In the genomic region with DNA sequence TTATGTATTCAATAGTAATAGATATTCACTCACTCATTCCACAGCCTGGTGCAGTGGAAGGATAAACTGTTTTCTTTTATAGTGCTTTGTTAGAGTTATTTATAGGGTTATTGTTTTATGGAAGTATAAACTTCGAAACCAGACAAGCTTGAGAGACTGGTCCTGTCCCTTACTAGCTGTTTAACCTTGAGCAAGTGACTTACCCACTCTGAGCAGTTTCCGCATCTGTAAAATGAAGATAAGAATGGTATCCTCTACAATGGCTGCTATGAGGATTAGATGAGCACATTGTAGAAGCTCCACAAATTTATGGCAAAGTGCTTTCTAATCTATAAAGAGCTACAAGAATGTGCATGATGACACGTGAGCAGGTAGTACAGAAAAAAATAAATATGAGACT, we compare ENCODE assay signal across 19 cellular contexts. TPM values are rescaled to one million over a fixed set of nuclear protein-coding genes. Genes with fewer than 3 reads are reported as not detected.
DNase-seq lines count a peak whose midpoint lies in the region; ATAC-seq, FAIRE-seq and TF ChIP-seq lines count a peak whose summit lies in the region.
"Had no signal": no experiment of that assay in that cellular context is flagged by ENCODE, and none has a peak within 500 bp of the region (broad histone marks: within the 10 kb centered on the region; RNA-seq: fewer than 3 reads in every experiment).

No MANE protein-coding gene starts in this region.

- no peaks in the 10 kb centered on the region for H3K9me3 Mint-ChIP-seq in dendritic cell treated with granulocyte-macrophage colony-stimulating factor and Interleukin-4, amounts not matched to agents 40 ng/mL and 50 ng/mL, for 4 days
- H3K9me3 Mint-ChIP-seq: CD4-positive, alpha-beta T cell; HFFc6 had no signal

- no peaks in the 10 kb centered on the region for H3K27me3 Mint-ChIP-seq in dendritic cell treated with granulocyte-macrophage colony-stimulating factor and Interleukin-4, amounts not matched to agents 40 ng/mL and 50 ng/mL, for 4 days
- H3K27me3 Mint-ChIP-seq: CD4-positive, alpha-beta T cell; CD8-positive, alpha-beta memory T cell had no signal

- TF ChIP-seq POLR2A in GM12892 (IDR thresholded peaks at IDR 0.05; ENCODE audit: low read depth, low read length): no peak

- no peaks in the 10 kb centered on the region for H3K36me3 Mint-ChIP-seq in dendritic cell treated with granulocyte-macrophage colony-stimulating factor and Interleukin-4, amounts not matched to agents 40 ng/mL and 50 ng/mL, for 4 days (ENCODE audit: low read depth)
- H3K36me3 Mint-ChIP-seq: CD8-positive, alpha-beta memory T cell had no signal

- no peak overlapping the region for H3K4me3 ChIP-seq in mucosa of descending colon
- H3K4me3 ChIP-seq: GM12878, HAP-1 had no signal

- DNase-seq in GM12892 (ENCODE audit: insufficient read length) (no peak), mucosa of descending colon (no peak), CD1c-positive myeloid dendritic cell (ENCODE audit: extremely low spot score) (no peak), activated gamma-delta T cell (lab: John Stamatoyannopoulos, UW) (no peak)
- DNase-seq in activated CD4-positive, alpha-beta T cell treated with anti-CD3 and anti-CD28 coated beads for 1 hour: no peak
- DNase-seq: CD4-positive, alpha-beta T cell; CD8-positive, alpha-beta memory T cell; DMS 273 treated with DMSO at 0.1 percent for 48 hours; DMS79; EL; GDM1; GOT3; HFFc6 had no signal

- peak; percentile 62 for ATAC-seq in mucosa of descending colon
- ATAC-seq: GM12878 had no signal

- H3K36me3 ChIP-seq in mucosa of descending colon (ENCODE audit: low read depth): no peaks in the 10 kb centered on the region
- H3K36me3 ChIP-seq: HAP-1 had no signal

- H3K27ac Mint-ChIP-seq in dendritic cell treated with granulocyte-macrophage colony-stimulating factor and Interleukin-4, amounts not matched to agents 40 ng/mL and 50 ng/mL, for 4 days: peak overlapping the region; percentile 77

- H3K4me1 ChIP-seq in mucosa of descending colon (ENCODE audit: low read depth): no peaks in the 10 kb centered on the region
- H3K4me1 ChIP-seq: HAP-1 had no signal

- H3K4me3 Mint-ChIP-seq in dendritic cell treated with granulocyte-macrophage colony-stimulating factor and Interleukin-4, amounts not matched to agents 40 ng/mL and 50 ng/mL, for 4 days: no peak overlapping the region
- H3K4me3 Mint-ChIP-seq: CD4-positive, alpha-beta T cell; CD8-positive, alpha-beta memory T cell; HFFc6 had no signal

- H3K4me1 Mint-ChIP-seq in dendritic cell treated with granulocyte-macrophage colony-stimulating factor and Interleukin-4, amounts not matched to agents 40 ng/mL and 50 ng/mL, for 4 days (ENCODE audit: low read depth): peaks cover 30% of the 10 kb centered on the region

- peak; percentile 17 for FAIRE-seq in GM12892 (lab: Jason Lieb, UNC)
- FAIRE-seq: D721Med, GM12878, GM18507, H54 had no signal

- no peak for TF ChIP-seq CTCF in mucosa of descending colon (IDR thresholded peaks at IDR 0.05)

- H3K9me3 ChIP-seq in mucosa of descending colon: no peaks in the 10 kb centered on the region
- H3K9me3 ChIP-seq: HAP-1 had no signal

- intact Hi-C loops in dendritic cell treated with granulocyte-macrophage colony-stimulating factor and Interleukin-4, amounts not matched to agents 40 ng/mL and 50 ng/mL, for 4 days (cut with micrococcal nuclease): no loop called here
- intact Hi-C loops in mucosa of descending colon (cut with DNase I, micrococcal nuclease): no loop called here

RNA-seq across cellular contexts. Expression of gene EPS15, which starts 30.8 kb away (rescaled TPM):
- 66.5 TPM for polyA plus RNA-seq in GM12892 (2012; ENCODE audit: missing spikeins)
- 10 to 100 TPM; 50.0 to 85.5 (median 54.0) TPM for total RNA-seq in mucosa of descending colon
